ENCODE assay signal across 1 cellular context in the genomic region with DNA sequence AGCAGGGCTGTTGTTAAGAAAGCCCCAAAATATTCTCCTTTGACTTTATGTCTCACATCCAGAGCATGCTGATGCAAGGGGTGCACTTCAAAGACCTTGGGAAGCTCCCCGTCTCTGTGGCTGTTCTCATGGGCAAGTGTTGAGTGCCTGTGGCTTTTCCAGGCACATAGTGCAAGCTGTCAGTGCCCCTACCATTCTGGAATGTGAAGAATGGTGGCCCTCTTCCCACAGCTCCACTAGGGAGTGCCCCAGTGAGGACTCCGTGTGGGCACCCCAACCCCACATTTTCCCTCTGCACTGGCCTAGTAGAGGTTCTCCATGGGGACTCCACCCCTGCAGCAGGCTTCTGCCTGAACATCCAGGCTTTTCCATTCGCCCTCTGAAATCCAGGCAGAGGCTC.
TF ChIP-seq lines count a peak whose summit lies in the region.

No MANE protein-coding gene starts in this region.

TF ChIP-seq in HepG2, 621 proteins besides CTCF, POLR2A, EP300 and RAD21 (continued from another document):
- TF ChIP-seq, protein P1, sequence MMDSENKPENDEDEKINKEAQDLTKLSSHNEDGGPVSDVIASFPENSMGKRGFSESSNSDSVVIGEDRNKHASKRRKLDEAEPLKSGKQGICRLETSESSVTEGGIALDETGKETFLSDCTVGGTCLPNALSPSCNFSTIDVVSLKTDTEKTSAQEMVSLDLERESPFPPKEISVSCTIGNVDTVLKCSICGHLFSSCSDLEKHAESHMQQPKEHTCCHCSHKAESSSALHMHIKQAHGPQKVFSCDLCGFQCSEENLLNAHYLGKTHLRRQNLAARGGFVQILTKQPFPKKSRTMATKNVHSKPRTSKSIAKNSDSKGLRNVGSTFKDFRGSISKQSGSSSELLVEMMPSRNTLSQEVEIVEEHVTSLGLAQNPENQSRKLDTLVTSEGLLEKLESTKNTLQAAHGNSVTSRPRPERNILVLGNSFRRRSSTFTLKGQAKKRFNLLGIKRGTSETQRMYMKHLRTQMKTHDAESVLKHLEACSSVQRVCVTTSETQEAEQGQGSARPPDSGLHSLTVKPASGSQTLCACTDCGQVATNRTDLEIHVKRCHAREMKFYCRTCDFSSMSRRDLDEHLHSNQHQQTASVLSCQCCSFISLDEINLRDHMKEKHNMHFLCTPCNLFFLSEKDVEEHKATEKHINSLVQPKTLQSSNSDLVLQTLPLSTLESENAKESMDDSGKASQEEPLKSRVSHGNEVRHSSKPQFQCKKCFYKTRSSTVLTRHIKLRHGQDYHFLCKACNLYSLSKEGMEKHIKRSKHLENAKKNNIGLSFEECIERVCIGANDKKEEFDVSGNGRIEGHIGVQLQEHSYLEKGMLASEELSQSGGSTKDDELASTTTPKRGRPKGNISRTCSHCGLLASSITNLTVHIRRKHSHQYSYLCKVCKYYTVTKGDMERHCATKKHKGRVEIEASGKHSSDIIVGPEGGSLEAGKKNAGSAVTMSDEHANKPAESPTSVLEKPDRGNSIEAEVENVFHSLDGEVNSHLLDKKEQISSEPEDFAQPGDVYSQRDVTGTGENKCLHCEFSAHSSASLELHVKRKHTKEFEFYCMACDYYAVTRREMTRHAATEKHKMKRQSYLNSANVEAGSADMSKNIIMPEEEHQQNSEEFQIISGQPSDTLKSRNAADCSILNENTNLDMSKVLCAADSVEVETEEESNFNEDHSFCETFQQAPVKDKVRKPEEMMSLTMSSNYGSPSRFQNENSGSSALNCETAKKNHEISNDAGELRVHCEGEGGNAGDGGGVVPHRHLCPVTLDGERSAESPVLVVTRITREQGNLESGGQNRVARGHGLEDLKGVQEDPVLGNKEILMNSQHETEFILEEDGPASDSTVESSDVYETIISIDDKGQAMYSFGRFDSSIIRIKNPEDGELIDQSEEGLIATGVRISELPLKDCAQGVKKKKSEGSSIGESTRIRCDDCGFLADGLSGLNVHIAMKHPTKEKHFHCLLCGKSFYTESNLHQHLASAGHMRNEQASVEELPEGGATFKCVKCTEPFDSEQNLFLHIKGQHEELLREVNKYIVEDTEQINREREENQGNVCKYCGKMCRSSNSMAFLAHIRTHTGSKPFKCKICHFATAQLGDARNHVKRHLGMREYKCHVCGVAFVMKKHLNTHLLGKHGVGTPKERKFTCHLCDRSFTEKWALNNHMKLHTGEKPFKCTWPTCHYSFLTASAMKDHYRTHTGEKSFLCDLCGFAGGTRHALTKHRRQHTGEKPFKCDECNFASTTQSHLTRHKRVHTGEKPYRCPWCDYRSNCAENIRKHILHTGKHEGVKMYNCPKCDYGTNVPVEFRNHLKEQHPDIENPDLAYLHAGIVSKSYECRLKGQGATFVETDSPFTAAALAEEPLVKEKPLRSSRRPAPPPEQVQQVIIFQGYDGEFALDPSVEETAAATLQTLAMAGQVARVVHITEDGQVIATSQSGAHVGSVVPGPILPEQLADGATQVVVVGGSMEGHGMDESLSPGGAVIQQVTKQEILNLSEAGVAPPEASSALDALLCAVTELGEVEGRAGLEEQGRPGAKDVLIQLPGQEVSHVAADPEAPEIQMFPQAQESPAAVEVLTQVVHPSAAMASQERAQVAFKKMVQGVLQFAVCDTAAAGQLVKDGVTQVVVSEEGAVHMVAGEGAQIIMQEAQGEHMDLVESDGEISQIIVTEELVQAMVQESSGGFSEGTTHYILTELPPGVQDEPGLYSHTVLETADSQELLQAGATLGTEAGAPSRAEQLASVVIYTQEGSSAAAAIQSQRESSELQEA (CRISPR knock-in tag; IDR thresholded peaks at IDR 0.05; ENCODE audit: not compliant biosample characterization), result no peak
- no peak for TF ChIP-seq ZFP36 (IDR thresholded peaks at IDR 0.05; ENCODE audit: borderline replicate concordance, low read depth, low read length, partially characterized antibody)
- no peak for TF ChIP-seq PTBP1 (IDR thresholded peaks at IDR 0.05; ENCODE audit: low read depth, low read length, poor library complexity, severe bottlenecking)
- TF ChIP-seq, protein P2, sequence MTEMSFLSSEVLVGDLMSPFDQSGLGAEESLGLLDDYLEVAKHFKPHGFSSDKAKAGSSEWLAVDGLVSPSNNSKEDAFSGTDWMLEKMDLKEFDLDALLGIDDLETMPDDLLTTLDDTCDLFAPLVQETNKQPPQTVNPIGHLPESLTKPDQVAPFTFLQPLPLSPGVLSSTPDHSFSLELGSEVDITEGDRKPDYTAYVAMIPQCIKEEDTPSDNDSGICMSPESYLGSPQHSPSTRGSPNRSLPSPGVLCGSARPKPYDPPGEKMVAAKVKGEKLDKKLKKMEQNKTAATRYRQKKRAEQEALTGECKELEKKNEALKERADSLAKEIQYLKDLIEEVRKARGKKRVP (CRISPR knock-in tag; IDR thresholded peaks at IDR 0.05), result no peak
- TF ChIP-seq, protein P3, sequence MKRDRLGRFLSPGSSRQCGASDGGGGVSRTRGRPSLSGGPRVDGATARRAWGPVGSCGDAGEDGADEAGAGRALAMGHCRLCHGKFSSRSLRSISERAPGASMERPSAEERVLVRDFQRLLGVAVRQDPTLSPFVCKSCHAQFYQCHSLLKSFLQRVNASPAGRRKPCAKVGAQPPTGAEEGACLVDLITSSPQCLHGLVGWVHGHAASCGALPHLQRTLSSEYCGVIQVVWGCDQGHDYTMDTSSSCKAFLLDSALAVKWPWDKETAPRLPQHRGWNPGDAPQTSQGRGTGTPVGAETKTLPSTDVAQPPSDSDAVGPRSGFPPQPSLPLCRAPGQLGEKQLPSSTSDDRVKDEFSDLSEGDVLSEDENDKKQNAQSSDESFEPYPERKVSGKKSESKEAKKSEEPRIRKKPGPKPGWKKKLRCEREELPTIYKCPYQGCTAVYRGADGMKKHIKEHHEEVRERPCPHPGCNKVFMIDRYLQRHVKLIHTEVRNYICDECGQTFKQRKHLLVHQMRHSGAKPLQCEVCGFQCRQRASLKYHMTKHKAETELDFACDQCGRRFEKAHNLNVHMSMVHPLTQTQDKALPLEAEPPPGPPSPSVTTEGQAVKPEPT (CRISPR knock-in tag; IDR thresholded peaks at IDR 0.05; ENCODE audit: low read depth), result no peak
- no peak for TF ChIP-seq TOPORS (CRISPR knock-in tag; IDR thresholded peaks at IDR 0.05)
- TF ChIP-seq ADNP (CRISPR knock-in tag; IDR thresholded peaks at IDR 0.05), result no peak
- no peak for TF ChIP-seq PRMT3 (CRISPR knock-in tag; IDR thresholded peaks at IDR 0.05; ENCODE audit: borderline replicate concordance, low read depth)
- no peak for TF ChIP-seq ZNF776 (CRISPR knock-in tag; IDR thresholded peaks at IDR 0.05)
- TF ChIP-seq, protein P4, sequence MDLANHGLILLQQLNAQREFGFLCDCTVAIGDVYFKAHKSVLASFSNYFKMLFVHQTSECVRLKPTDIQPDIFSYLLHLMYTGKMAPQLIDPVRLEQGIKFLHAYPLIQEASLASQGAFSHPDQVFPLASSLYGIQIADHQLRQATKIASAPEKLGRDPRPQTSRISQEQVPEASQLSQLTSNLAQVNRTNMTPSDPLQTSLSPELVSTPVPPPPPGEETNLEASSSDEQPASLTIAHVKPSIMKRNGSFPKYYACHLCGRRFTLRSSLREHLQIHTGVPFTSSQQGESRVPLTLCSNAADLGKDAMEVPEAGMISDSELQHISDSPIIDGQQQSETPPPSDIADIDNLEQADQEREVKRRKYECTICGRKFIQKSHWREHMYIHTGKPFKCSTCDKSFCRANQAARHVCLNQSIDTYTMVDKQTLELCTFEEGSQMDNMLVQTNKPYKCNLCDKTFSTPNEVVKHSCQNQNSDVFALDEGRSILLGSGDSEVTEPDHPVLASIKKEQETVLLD (CRISPR knock-in tag; IDR thresholded peaks at IDR 0.05; ENCODE audit: low read depth), result no peak
- no peak for TF ChIP-seq NR2F2 (IDR thresholded peaks at IDR 0.05; ENCODE audit: borderline replicate concordance, low read depth)
- TF ChIP-seq, protein P5, sequence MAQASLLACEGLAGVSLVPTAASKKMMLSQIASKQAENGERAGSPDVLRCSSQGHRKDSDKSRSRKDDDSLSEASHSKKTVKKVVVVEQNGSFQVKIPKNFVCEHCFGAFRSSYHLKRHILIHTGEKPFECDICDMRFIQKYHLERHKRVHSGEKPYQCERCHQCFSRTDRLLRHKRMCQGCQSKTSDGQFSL (CRISPR knock-in tag; IDR thresholded peaks at IDR 0.05), result no peak
- TF ChIP-seq HOXD1 (CRISPR knock-in tag; IDR thresholded peaks at IDR 0.05), result no peak
- TF ChIP-seq, protein P6, sequence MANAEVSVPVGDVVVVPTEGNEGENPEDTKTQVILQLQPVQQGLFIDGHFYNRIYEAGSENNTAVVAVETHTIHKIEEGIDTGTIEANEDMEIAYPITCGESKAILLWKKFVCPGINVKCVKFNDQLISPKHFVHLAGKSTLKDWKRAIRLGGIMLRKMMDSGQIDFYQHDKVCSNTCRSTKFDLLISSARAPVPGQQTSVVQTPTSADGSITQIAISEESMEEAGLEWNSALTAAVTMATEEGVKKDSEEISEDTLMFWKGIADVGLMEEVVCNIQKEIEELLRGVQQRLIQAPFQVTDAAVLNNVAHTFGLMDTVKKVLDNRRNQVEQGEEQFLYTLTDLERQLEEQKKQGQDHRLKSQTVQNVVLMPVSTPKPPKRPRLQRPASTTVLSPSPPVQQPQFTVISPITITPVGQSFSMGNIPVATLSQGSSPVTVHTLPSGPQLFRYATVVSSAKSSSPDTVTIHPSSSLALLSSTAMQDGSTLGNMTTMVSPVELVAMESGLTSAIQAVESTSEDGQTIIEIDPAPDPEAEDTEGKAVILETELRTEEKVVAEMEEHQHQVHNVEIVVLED (CRISPR knock-in tag; IDR thresholded peaks at IDR 0.05; ENCODE audit: borderline replicate concordance), result no peak
- TF ChIP-seq NRL (CRISPR knock-in tag; IDR thresholded peaks at IDR 0.05; ENCODE audit: borderline replicate concordance), result no peak
- TF ChIP-seq ATRX (CRISPR knock-in tag; IDR thresholded peaks at IDR 0.05; ENCODE audit: borderline replicate concordance), result no peak
